9 cellular contexts compared by ENCODE assay signal in genomic region chr20:62972270-62973032, GRCh38. TPM values are rescaled to one million over a fixed set of nuclear protein-coding genes. Genes with fewer than 3 reads are reported as not detected.
DNase-seq lines count a peak whose midpoint lies in the region; ATAC-seq and TF ChIP-seq lines count a peak whose summit lies in the region.
"Had no signal": no experiment of that assay in that cellular context is flagged by ENCODE, and none has a peak within 500 bp of the region (broad histone marks: within the 10 kb centered on the region; RNA-seq: fewer than 3 reads in every experiment).

No MANE protein-coding gene starts in this region.

- peak overlapping the region; percentile 19 for H3K27ac Mint-ChIP-seq in activated T-helper 17 cell treated with anti-CD3 and anti-CD28 coated beads, Interleukin-2, amount 50 U/mL, for 72 hours

- H3K27me3 ChIP-seq in Karpas-422 (ENCODE audit: low read length) (no peaks in the 10 kb centered on the region), neural cell (ENCODE audit: insufficient read depth, low read depth, low read length) (peaks cover 22% of the 10 kb centered on the region)

- TF ChIP-seq EP300 in neural cell (conservative IDR thresholded peaks at IDR 0.05; ENCODE audit: poor library complexity, severe bottlenecking): no peak

- TF ChIP-seq CTCF in C4-2B (conservative IDR thresholded peaks at IDR 0.05): peak; percentile 88
- peak; percentile 97 for TF ChIP-seq CTCF in neural cell (IDR thresholded peaks at IDR 0.05; ENCODE audit: poor library complexity, severe bottlenecking)

- peak; percentile 48 for ATAC-seq in GM19455 (IDR thresholded peaks at IDR 0.05; ENCODE audit: unreplicated experiment)
- peak; percentile 99 for ATAC-seq in activated T-helper 17 cell treated with anti-CD3 and anti-CD28 coated beads, Interleukin-2, amount 50 U/mL, for 72 hours (replicated peaks)
- peak; percentile 94 for ATAC-seq in stimulated activated naive CD8-positive, alpha-beta T cell treated with anti-CD3 and anti-CD28 coated beads, Interleukin-15, Interleukin-2, amounts not matched to agents 100 U/mL and 50 U/mL, for 24 hours

- H3K27me3 Mint-ChIP-seq in activated T-helper 17 cell treated with anti-CD3 and anti-CD28 coated beads, Interleukin-2, amount 50 U/mL, for 72 hours: peaks cover 30% of the 10 kb centered on the region

- H3K36me3 Mint-ChIP-seq in activated T-helper 17 cell treated with anti-CD3 and anti-CD28 coated beads, Interleukin-2, amount 50 U/mL, for 72 hours (ENCODE audit: low read depth): no peaks in the 10 kb centered on the region

- H3K9ac ChIP-seq in Karpas-422 (ENCODE audit: low read length) (0 out of 2 replicates have a peak overlapping the region, but pooled peaks have one; percentile 29), neural cell (ENCODE audit: low read length) (peak overlapping the region; percentile 29)

- H3K4me2 ChIP-seq in Karpas-422 (ENCODE audit: low read depth, low read length, poor library complexity, severe bottlenecking): peak overlapping the region; percentile 25
- H3K4me2 ChIP-seq in neural cell (ENCODE audit: low read length): no peak overlapping the region

- H3K9me3 Mint-ChIP-seq in activated T-helper 17 cell treated with anti-CD3 and anti-CD28 coated beads, Interleukin-2, amount 50 U/mL, for 72 hours: no peaks in the 10 kb centered on the region

- H3K9me2 ChIP-seq in Karpas-422 (replicated peaks; ENCODE audit: insufficient read depth, low read length) (no peaks in the 10 kb centered on the region), neural cell (ENCODE audit: insufficient read depth, low read length) (no peaks in the 10 kb centered on the region)

- H4K20me1 ChIP-seq in Karpas-422 (ENCODE audit: insufficient read depth, low read depth, low read length) (no peaks in the 10 kb centered on the region; the same call in 1 of the 2 replicates), neural cell (ENCODE audit: insufficient read depth) (no peaks in the 10 kb centered on the region)

- H2AFZ ChIP-seq in Karpas-422 (ENCODE audit: low read length): no peak overlapping the region
- no peak overlapping the region for H2AFZ ChIP-seq in neural cell (ENCODE audit: low read depth, low read length)

- H3F3A ChIP-seq in neural cell (ENCODE audit: insufficient read depth, low read length, poor library complexity, severe bottlenecking): no peaks in the 10 kb centered on the region

- H3K9me3 ChIP-seq in Karpas-422 (ENCODE audit: low read length) (no peaks in the 10 kb centered on the region), neural cell (ENCODE audit: low read length) (no peaks in the 10 kb centered on the region)

- peak overlapping the region; percentile 3 for H3K4me3 Mint-ChIP-seq in activated T-helper 17 cell treated with anti-CD3 and anti-CD28 coated beads, Interleukin-2, amount 50 U/mL, for 72 hours

- no peaks in the 10 kb centered on the region for H3K79me2 ChIP-seq in Karpas-422 (ENCODE audit: low read length)
- H3K79me2 ChIP-seq in neural cell (replicated peaks; ENCODE audit: insufficient read depth, low read length): no peaks in the 10 kb centered on the region

- peak; percentile 94 for DNase-seq in Karpas-422
- peak; percentile 88 for DNase-seq in RPMI8226
- peak; percentile 65 for DNase-seq in fibroblast of the conjunctiva (ENCODE audit: low read depth)
- DNase-seq in stimulated activated naive CD8-positive, alpha-beta T cell treated with anti-CD3 and anti-CD28 coated beads, Interleukin-15, Interleukin-2, amounts not matched to agents 100 U/mL and 50 U/mL, for 24 hours: peak; percentile 93

- H3K27ac ChIP-seq in C4-2B: no peak overlapping the region
- H3K27ac ChIP-seq in Karpas-422 (ENCODE audit: low read length): no peak overlapping the region
- H3K27ac ChIP-seq in neural cell (ENCODE audit: low read length): no peak overlapping the region
- H3K27ac ChIP-seq: SK-N-MC had no signal

- H3K4me1 Mint-ChIP-seq in activated T-helper 17 cell treated with anti-CD3 and anti-CD28 coated beads, Interleukin-2, amount 50 U/mL, for 72 hours: peaks cover 13% of the 10 kb centered on the region

- H3K36me3 ChIP-seq in Karpas-422 (ENCODE audit: insufficient read depth, low read length) (no peaks in the 10 kb centered on the region), neural cell (ENCODE audit: insufficient read depth, low read length) (no peaks in the 10 kb centered on the region)

- TF ChIP-seq RAD21 in neural cell (conservative IDR thresholded peaks at IDR 0.05): peak; percentile 99

- no peak overlapping the region; the same call in 1 of the 2 replicates for H3K4me3 ChIP-seq in Karpas-422 (ENCODE audit: low read length)
- peak overlapping the region; percentile 52 for H3K4me3 ChIP-seq in neural cell (ENCODE audit: low read length)
- H3K4me3 ChIP-seq: SK-N-MC had no signal

- H3K4me1 ChIP-seq in Karpas-422 (ENCODE audit: low read length): peaks cover 13% of the 10 kb centered on the region

TF ChIP-seq in neural cell, 6 proteins besides CTCF, POLR2A, EP300 and RAD21:
- TF ChIP-seq SMC3 (conservative IDR thresholded peaks at IDR 0.05; ENCODE audit: poor library complexity) (peak; percentile 97), POLR2AphosphoS5 (IDR thresholded peaks at IDR 0.05) (peak; percentile 27), EZH2 (IDR thresholded peaks at IDR 0.05; ENCODE audit: borderline replicate concordance, insufficient read depth, low read length, poor library complexity, severe bottlenecking) (no peak), MXI1 (conservative IDR thresholded peaks at IDR 0.05; ENCODE audit: poor library complexity, severe bottlenecking) (peak; percentile 51), REST (IDR thresholded peaks at IDR 0.05; ENCODE audit: borderline replicate concordance) (no peak), TAF1 (IDR thresholded peaks at IDR 0.05; ENCODE audit: low read depth) (no peak)

RNA-seq across cellular contexts. Expression of gene SLC17A9, which starts 19.9 kb away (rescaled TPM):
- total RNA-seq in Karpas-422 (2014; rRNA removed; shearing (Covaris generic); ENCODE audit: low replicate concordance): 15.9 and 22.1 TPM in 2 replicates
- 1 to 10 TPM; 5.2 to 7.0 TPM for total RNA-seq in activated T-helper 17 cell treated with anti-CD3 and anti-CD28 coated beads, Interleukin-2, amount 50 U/mL, for 72 hours
- polyA plus RNA-seq in neural cell: not detected in 2 replicates
- polyA minus RNA-seq in neural cell: not detected in 2 replicates

RNA-seq across cellular contexts. Expression of gene BHLHE23, which starts 34.3 kb away (rescaled TPM):
- total RNA-seq in Karpas-422 (2014; rRNA removed; shearing (Covaris generic); ENCODE audit: low replicate concordance): not detected in 2 replicates
- total RNA-seq in activated T-helper 17 cell treated with anti-CD3 and anti-CD28 coated beads, Interleukin-2, amount 50 U/mL, for 72 hours: not detected
- not detected in 2 replicates for polyA plus RNA-seq in neural cell
- not detected in 2 replicates for polyA minus RNA-seq in neural cell

RNA-seq across cellular contexts. Expression of gene GID8, which starts 34.5 kb away (rescaled TPM):
- total RNA-seq in Karpas-422 (2014; rRNA removed; shearing (Covaris generic); ENCODE audit: low replicate concordance): 31.3 and 48.2 TPM in 2 replicates
- 10 to 100 TPM; 32.7 to 34.6 TPM for total RNA-seq in activated T-helper 17 cell treated with anti-CD3 and anti-CD28 coated beads, Interleukin-2, amount 50 U/mL, for 72 hours
- polyA plus RNA-seq in neural cell: 54.8 and 56.4 TPM in 2 replicates
- polyA minus RNA-seq in neural cell: 75.0 and 76.5 TPM in 2 replicates

RNA-seq across cellular contexts. Expression of gene DIDO1, which starts 46.1 kb away (rescaled TPM):
- 35.4 and 43.4 TPM in 2 replicates for total RNA-seq in Karpas-422 (2014; rRNA removed; shearing (Covaris generic); ENCODE audit: low replicate concordance)
- 10 to 100 TPM; 51.4 to 51.5 TPM for total RNA-seq in activated T-helper 17 cell treated with anti-CD3 and anti-CD28 coated beads, Interleukin-2, amount 50 U/mL, for 72 hours
- 40.9 and 42.8 TPM in 2 replicates for polyA plus RNA-seq in neural cell
- polyA minus RNA-seq in neural cell: 86.7 and 87.6 TPM in 2 replicates

Comparison
In these comparisons a context has a peak if more than half of its experiments do, and no peak if none do; other contexts are left out.
1. ATAC-seq: peak in every context shown above with its lines; median percentile 99 in activated T-helper 17 cell treated with anti-CD3 and anti-CD28 coated beads, Interleukin-2, amount 50 U/mL, for 72 hours; 94 in stimulated activated naive CD8-positive, alpha-beta T cell treated with anti-CD3 and anti-CD28 coated beads, Interleukin-15, Interleukin-2, amounts not matched to agents 100 U/mL and 50 U/mL, for 24 hours; 48 in GM19455.